Comparison of ENCODE assay signal across 9 cellular contexts in the genomic region with DNA sequence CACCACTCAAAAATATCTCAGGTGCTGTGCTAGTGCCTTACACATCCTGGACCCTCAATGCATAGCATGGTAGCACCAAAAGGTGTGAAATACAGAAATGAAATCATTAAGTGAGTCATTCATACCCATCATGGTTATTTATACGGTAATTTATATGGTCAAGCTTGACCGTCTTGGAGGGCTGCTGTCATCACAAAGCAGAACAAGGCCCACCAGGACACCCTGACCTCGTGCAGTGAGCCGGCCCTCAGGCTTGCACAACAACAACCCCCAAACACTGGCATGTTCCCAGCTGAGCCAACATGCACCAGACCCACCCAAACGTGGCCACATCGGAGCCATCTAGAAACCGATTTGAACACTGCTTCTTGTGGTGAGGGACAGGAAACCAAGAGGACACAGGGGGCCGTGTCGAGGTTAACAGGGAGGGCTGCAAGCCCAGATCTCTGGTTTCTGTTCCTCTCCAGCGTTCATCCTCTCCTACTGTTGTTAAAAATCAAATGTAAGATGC.
DNase-seq lines count a peak whose midpoint lies in the region; ATAC-seq, FAIRE-seq and TF ChIP-seq lines count a peak whose summit lies in the region.
"Had no signal": no experiment of that assay in that cellular context is flagged by ENCODE, and none has a peak within 500 bp of the region (broad histone marks: within the 10 kb centered on the region; RNA-seq: fewer than 3 reads in every experiment).

No MANE protein-coding gene starts in this region.

- H2BK120ac ChIP-seq in H1 (replicated peaks; ENCODE audit: low read depth, low read length): no peak overlapping the region

- TF ChIP-seq CTCF in H1 (IDR thresholded peaks at IDR 0.05; ENCODE audit: control extremely low read depth in 1 of 3, insufficient read depth in 1 of 3, low read depth in 1 of 3, low read length in 3 of 3): peak in 1 of 3 experiments; percentile 15; a peak in 1 of 4 replicates

- no peak overlapping the region for H3K9ac ChIP-seq in H1 (replicated peaks in 1 of 4; ENCODE audit: extremely low read depth in 1 of 4, low read depth in 3 of 4, low read length in 3 of 4)

- H2BK20ac ChIP-seq in H1 (ENCODE audit: low read length): 0 out of 2 replicates have a peak overlapping the region, but pooled peaks have one; percentile 25

- no peak overlapping the region for H3K4ac ChIP-seq in H1 (replicated peaks; ENCODE audit: insufficient read length, low read depth, low read length)

- TF ChIP-seq EP300 in H1 (IDR thresholded peaks at IDR 0.05; ENCODE audit: borderline replicate concordance in 1 of 2, low read depth in 2 of 2, low read length in 2 of 2): no peak

- H3K79me1 ChIP-seq in H1 (ENCODE audit: low read depth, low read length): no peaks in the 10 kb centered on the region

- 0 out of 2 replicates have a peak overlapping the region, but pooled peaks have one; percentile 15 for H2BK5ac ChIP-seq in H1 (ENCODE audit: low read depth, low read length)

- no peaks in the 10 kb centered on the region for H3K36me3 ChIP-seq in H1 (ENCODE audit: control insufficient read depth in 2 of 4, insufficient read depth in 4 of 4, low read length in 3 of 4)

- CTCF ChIA-PET in H1 (lab: Charles Lee; ENCODE audit: partially characterized antibody): interaction anchor here (0.6 kb wide), 1 partner anchor 10 kb away, joined by 6 read pairs; no protein-coding TSS in a partner anchor

- H3K27ac ChIP-seq in H1 (ENCODE audit: low read depth, low read length): no peak overlapping the region
- H3K27ac ChIP-seq: 22Rv1 had no signal

- H4K5ac ChIP-seq in H1 (ENCODE audit: insufficient read length, low read depth, low read length): no peak overlapping the region

- DNase-seq in NK-92 treated with Interleukin-12 subunit alpha and Interleukin-12 subunit beta, amount 100 ng/mL, for 24 hours (lab: John Stamatoyannopoulos, UW): peak; percentile 80
- DNase-seq in NK-92 (lab: John Stamatoyannopoulos, UW; ENCODE audit: unreplicated experiment) (no peak), H1 (ENCODE audit: low read depth in 1 of 2, low spot score in 2 of 2) (no peak), NCI-H2171 (lab: John Stamatoyannopoulos, UW) (no peak), dedifferentiated amniotic fluid mesenchymal stem cell (ENCODE audit: extremely low spot score) (no peak)
- DNase-seq in activated CD4-positive, alpha-beta T cell treated with anti-CD3 and anti-CD28 coated beads for 4 hours: peak; percentile 59 to 63
- peak; percentile 46 to 57 for DNase-seq in stimulated activated CD4-positive, alpha-beta T cell treated with anti-CD3 and anti-CD28 coated beads, Interleukin-15, amount 100 ng/mL, for 48 hours (ENCODE audit: low read depth in 2 of 2)

- H3K23ac ChIP-seq in H1 (ENCODE audit: insufficient read length): no peak overlapping the region

- H3K27me3 ChIP-seq in H1 (replicated peaks in 1 of 4; ENCODE audit: control insufficient read depth in 3 of 4, extremely low read depth in 1 of 4, insufficient read depth in 3 of 4, low read length in 3 of 4): no peaks in the 10 kb centered on the region

- no peaks in the 10 kb centered on the region for H3K23me2 ChIP-seq in H1 (ENCODE audit: low read depth, low read length)

- H4K8ac ChIP-seq in H1 (ENCODE audit: extremely low read depth, insufficient read depth, low read length): no peak overlapping the region; the same call in 1 of the 2 replicates

- no peaks in the 10 kb centered on the region for H3K79me2 ChIP-seq in H1 (ENCODE audit: control insufficient read depth in 1 of 2, insufficient read depth in 2 of 2, low read length in 2 of 2)

- no peak; a peak in 1 of 4 replicates for TF ChIP-seq RAD21 in H1 (IDR thresholded peaks at IDR 0.05 in 1 of 2, conservative IDR thresholded peaks at IDR 0.05 in 1 of 2; ENCODE audit: low read depth in 2 of 2, low read length in 2 of 2)

- H3K18ac ChIP-seq in H1 (ENCODE audit: extremely low read depth, low read length): no peak overlapping the region

- H2AFZ ChIP-seq in H1 (ENCODE audit: low read length): no peak overlapping the region

- H3K9me3 ChIP-seq in H1 (ENCODE audit: insufficient read depth in 2 of 2, low read depth in 1 of 2, low read length in 1 of 2): no peaks in the 10 kb centered on the region

- no peak overlapping the region for H2BK12ac ChIP-seq in H1 (ENCODE audit: low read depth, low read length)

- FAIRE-seq in H1 (lab: Jason Lieb, UNC): no peak

- no peak overlapping the region for H3K14ac ChIP-seq in H1 (ENCODE audit: insufficient read length)

- TF ChIP-seq POLR2A in H1 (IDR thresholded peaks at IDR 0.05; ENCODE audit: control extremely low read depth in 1 of 2, low read depth in 2 of 2, low read length in 2 of 2): no peak

- no peak overlapping the region for H3K4me2 ChIP-seq in H1 (ENCODE audit: insufficient read depth in 1 of 2, low read depth in 2 of 2, low read length in 2 of 2)

- peak; percentile 53 for ATAC-seq in HG03457 (IDR thresholded peaks at IDR 0.05; ENCODE audit: unreplicated experiment)

- H3K4me1 ChIP-seq in H1 (replicated peaks in 1 of 4; ENCODE audit: control insufficient read depth in 3 of 4, insufficient read depth in 4 of 4, low read length in 3 of 4): peaks cover 0 to 3% (median 3%) of the 10 kb centered on the region in 4 experiments; a peak in 3 of 7 replicates

- POLR2A ChIA-PET in H1 (lab: Charles Lee; ENCODE audit: partially characterized antibody): interaction anchor here (0.7 kb wide), 1 partner anchor 14 kb away, joined by 3 read pairs; no protein-coding TSS in a partner anchor

- H2BK15ac ChIP-seq in H1 (ENCODE audit: low read length): no peak overlapping the region; the same call in 1 of the 2 replicates

- H2AK5ac ChIP-seq in H1 (ENCODE audit: low read depth, low read length): no peak overlapping the region

- no peak overlapping the region for H4K91ac ChIP-seq in H1 (replicated peaks; ENCODE audit: insufficient read length, low read length)

- 71% methylated on average over 10 of the region's 10 CpGs; no CpG with 5 or more reads in 1 of the 2 experiments for WGBS in H1 (ENCODE audit: extremely low coverage in 1 of 2, insufficient coverage in 1 of 2, insufficient read length in 1 of 2, insufficient replicate concordance in 2 of 2, low coverage in 1 of 2, low lambda C conversion rate in 2 of 2, missing lambda C conversion rate in 1 of 2), 2 experiments

- H3K56ac ChIP-seq in H1 (replicated peaks; ENCODE audit: insufficient read length, low read depth, low read length): no peak overlapping the region

- no peaks in the 10 kb centered on the region for H4K20me1 ChIP-seq in H1 (replicated peaks in 1 of 2; ENCODE audit: control insufficient read depth in 1 of 2, insufficient read depth in 2 of 2, low read length in 2 of 2)

- H3K4me3 ChIP-seq in H1 (ENCODE audit: extremely low read depth in 1 of 4, insufficient read depth in 2 of 4, low read depth in 3 of 4, low read length in 4 of 4): no peak overlapping the region

TF ChIP-seq in H1, 55 proteins besides CTCF, POLR2A, EP300 and RAD21:
- no peak for TF ChIP-seq CBX8 (IDR thresholded peaks at IDR 0.05; ENCODE audit: borderline replicate concordance, low read depth, low read length)
- TF ChIP-seq SIRT6 (IDR thresholded peaks at IDR 0.05; ENCODE audit: low read length): no peak
- no peak for TF ChIP-seq FOSL1 (IDR thresholded peaks at IDR 0.05; ENCODE audit: insufficient read depth, low read depth, low read length)
- no peak for TF ChIP-seq CREB1 (IDR thresholded peaks at IDR 0.05)
- TF ChIP-seq KDM1A (IDR thresholded peaks at IDR 0.05; ENCODE audit: borderline replicate concordance, low read length): no peak
- no peak for TF ChIP-seq NANOG (IDR thresholded peaks at IDR 0.05; ENCODE audit: insufficient read depth, low read depth, low read length, poor library complexity, severe bottlenecking)
- no peak for TF ChIP-seq GTF2F1 (IDR thresholded peaks at IDR 0.05; ENCODE audit: borderline replicate concordance, low read depth, low read length)
- TF ChIP-seq RFX5 (IDR thresholded peaks at IDR 0.05; ENCODE audit: borderline replicate concordance, low read depth, low read length): no peak
- no peak for TF ChIP-seq BCL11A (IDR thresholded peaks at IDR 0.05; ENCODE audit: low read depth in 2 of 2, low read length in 2 of 2)
- no peak for TF ChIP-seq POU5F1 (IDR thresholded peaks at IDR 0.05; ENCODE audit: low read depth, low read length)
- no peak for TF ChIP-seq SAP30 (IDR thresholded peaks at IDR 0.05; ENCODE audit: insufficient read depth, insufficient replicate concordance, low read length)
- TF ChIP-seq ASH2L (IDR thresholded peaks at IDR 0.05; ENCODE audit: low read length): no peak
- TF ChIP-seq KDM4A (IDR thresholded peaks at IDR 0.05; ENCODE audit: low read depth, low read length, severe bottlenecking): no peak

Comparison
In these comparisons a context has a peak if more than half of its experiments do, and no peak if none do; other contexts are left out.
1. DNase-seq: peak in NK-92 treated with Interleukin-12 subunit alpha and Interleukin-12 subunit beta, amount 100 ng/mL, for 24 hours (single experiment), activated CD4-positive, alpha-beta T cell treated with anti-CD3 and anti-CD28 coated beads for 4 hours (2 of 2) and stimulated activated CD4-positive, alpha-beta T cell treated with anti-CD3 and anti-CD28 coated beads, Interleukin-15, amount 100 ng/mL, for 48 hours (2 of 2); none in NK-92 (single experiment), H1 (0 of 2), NCI-H2171 (single experiment) and dedifferentiated amniotic fluid mesenchymal stem cell (single experiment).